8 cellular contexts compared by ENCODE assay signal in the genomic region with DNA sequence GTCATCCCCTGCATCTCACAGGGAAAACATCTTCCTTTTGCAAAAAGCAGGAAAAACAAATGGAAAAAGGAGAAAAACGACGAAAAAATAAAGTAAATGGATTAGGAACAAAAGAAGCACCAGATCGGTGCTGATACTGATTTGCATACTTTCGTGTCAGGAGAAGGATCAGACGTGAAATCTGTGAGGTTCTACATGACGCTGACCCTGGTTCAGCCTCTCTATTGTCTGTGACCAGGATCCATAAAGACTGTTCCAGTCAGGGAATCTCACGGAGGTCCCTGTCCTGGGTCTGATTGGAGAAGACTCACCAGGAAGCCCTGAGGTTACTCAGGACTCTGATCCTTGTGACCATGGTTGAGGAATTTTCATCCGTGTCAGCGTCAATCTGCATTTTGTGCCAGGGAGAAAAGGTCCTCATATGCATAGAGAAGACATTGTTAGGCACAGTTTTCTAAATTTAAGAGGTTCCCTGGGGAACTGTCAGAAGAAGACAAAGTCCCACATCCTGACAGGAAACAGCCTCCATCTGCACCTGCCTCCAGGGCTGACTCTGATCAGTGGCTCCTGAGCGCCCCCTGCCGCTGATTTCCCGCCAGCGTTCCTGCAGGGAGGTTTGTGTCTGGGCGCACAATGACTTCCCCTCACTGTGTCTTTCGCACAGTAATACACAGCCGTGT.
DNase-seq lines count a peak whose midpoint lies in the region; ATAC-seq and TF ChIP-seq lines count a peak whose summit lies in the region.
"Not testable (repeated sequence)": the region's sequence is repeated elsewhere in the genome, so short reads cannot be mapped to it uniquely, and the experiment has no call there.

No MANE protein-coding gene starts in this region.

- H2BK5ac ChIP-seq in H9 (ENCODE audit: insufficient read length, low read length) = not testable (repeated sequence)

- intact Hi-C loops in left ventricle myocardium superior (cut with micrococcal nuclease) = not testable (repeated sequence)

- H3K9me3 ChIP-seq in CD4-positive, CD25-positive, alpha-beta regulatory T cell (ENCODE audit: control insufficient read depth in 2 of 2, low read length in 2 of 2) = not testable (repeated sequence)
- peaks cover 53% of the 10 kb centered on the region for H3K9me3 ChIP-seq in H9 (ENCODE audit: control insufficient read depth, low read depth, low read length)

- H4K8ac ChIP-seq in H9 (replicated peaks; ENCODE audit: insufficient read length, low read depth, low read length) = not testable (repeated sequence)

- not testable (repeated sequence) for H3K9ac ChIP-seq in H9 (ENCODE audit: extremely low read depth, insufficient read length, low read length)

- DNase-seq in CD4-positive, CD25-positive, alpha-beta regulatory T cell = peak; percentile 17 to 43 (median 20)
- DNase-seq in H9 = not testable (repeated sequence)
- DNase-seq in T follicular helper cell (ENCODE audit: low read depth) (peak; percentile 62), left ventricle myocardium superior (peak; percentile 30)
- peak; percentile 92 for DNase-seq in activated CD8-positive, alpha-beta memory T cell treated with anti-CD3 and anti-CD28 coated beads for 24 hours
- peak; percentile 84 for DNase-seq in activated naive CD4-positive, alpha-beta T cell treated with Interleukin-2 at 50 U/mL for 16 hours
- peak; percentile 80 to 83 for DNase-seq in stimulated activated CD4-positive, alpha-beta T cell treated with anti-CD3 and anti-CD28 coated beads, Interleukin-15, amount 100 ng/mL, for 48 hours (ENCODE audit: low read depth in 2 of 2)
- peak; percentile 100 for DNase-seq in stimulated activated CD8-positive, alpha-beta memory T cell treated with anti-CD3 and anti-CD28 coated beads, Interleukin-4, amount 100 ng/mL, for 48 hours

- not testable (repeated sequence) for H2BK15ac ChIP-seq in H9 (ENCODE audit: low read depth, low read length)

- H3K4me1 ChIP-seq in CD4-positive, CD25-positive, alpha-beta regulatory T cell (ENCODE audit: control insufficient read depth, insufficient read depth, low read length, poor library complexity, severe bottlenecking); H9 (ENCODE audit: insufficient read depth, low read length): not testable (repeated sequence)

- H3K36me3 ChIP-seq in CD4-positive, CD25-positive, alpha-beta regulatory T cell (ENCODE audit: control insufficient read depth, insufficient read depth, low read length) = not testable (repeated sequence)

- not testable (repeated sequence) for H3K23ac ChIP-seq in H9 (ENCODE audit: insufficient read length, low read depth, low read length)

- not testable (repeated sequence) for H2AFZ ChIP-seq in H9 (ENCODE audit: low read length)

- not testable (repeated sequence) for H4K5ac ChIP-seq in H9 (ENCODE audit: insufficient read length, low read depth, low read length)

- H3K27ac ChIP-seq in CD4-positive, CD25-positive, alpha-beta regulatory T cell (ENCODE audit: insufficient read depth, low read length, poor library complexity, severe bottlenecking); H9 (ENCODE audit: insufficient read length, low read depth, low read length): not testable (repeated sequence)

- H2BK20ac ChIP-seq in H9 (ENCODE audit: low read depth, low read length, poor library complexity, severe bottlenecking) = not testable (repeated sequence)

- H2BK12ac ChIP-seq in H9 (ENCODE audit: insufficient read length, low read depth, low read length) = not testable (repeated sequence)

- H2BK120ac ChIP-seq in H9 (ENCODE audit: low read depth, low read length, poor library complexity, severe bottlenecking) = not testable (repeated sequence)

- not testable (repeated sequence) for H3K4me3 ChIP-seq in CD4-positive, CD25-positive, alpha-beta regulatory T cell (ENCODE audit: low read depth, low read length)

- not testable (repeated sequence) for H3K4me3 Mint-ChIP-seq in CD4-positive, CD25-positive, alpha-beta regulatory T cell; H9

- peak in 1 of 2 donors; percentile 39 for ATAC-seq in CD4-positive, CD25-positive, alpha-beta regulatory T cell (ENCODE audit: low read depth in 2 of 2)
- ATAC-seq in left ventricle myocardium superior = not testable (repeated sequence)

- TF ChIP-seq CTCF in H9 (conservative IDR thresholded peaks at IDR 0.05) = peak; percentile 27; the same call in 2 of the 3 replicates

- H3K4me1 Mint-ChIP-seq in CD4-positive, CD25-positive, alpha-beta regulatory T cell; H9: not testable (repeated sequence)

- not testable (repeated sequence) for H2AK5ac ChIP-seq in H9 (ENCODE audit: insufficient read length, low read length)

- H4K91ac ChIP-seq in H9 (ENCODE audit: insufficient read length, low read depth, low read length) = not testable (repeated sequence)

- H3T11ph ChIP-seq in H9 (ENCODE audit: low read length) = not testable (repeated sequence)

- not testable (repeated sequence) for H3K36me3 Mint-ChIP-seq in CD4-positive, CD25-positive, alpha-beta regulatory T cell
- H3K36me3 Mint-ChIP-seq in H9 (ENCODE audit: insufficient read depth in 1 of 3, low read depth in 3 of 3) = peaks cover 0 to 48% (median 27%) of the 10 kb centered on the region in 3 experiments; a peak in 6 of 7 replicates

- not testable (repeated sequence) for H3K79me2 ChIP-seq in H9 (ENCODE audit: insufficient read depth, low read length)

- not testable (repeated sequence) for H3K27ac Mint-ChIP-seq in CD4-positive, CD25-positive, alpha-beta regulatory T cell; H9

- not testable (repeated sequence) for H3K4me2 ChIP-seq in H9 (ENCODE audit: insufficient read depth, insufficient read length, low read length)

- not testable (repeated sequence) for H3K4ac ChIP-seq in H9 (ENCODE audit: low read depth, low read length)

- H3K23me2 ChIP-seq in H9 (ENCODE audit: insufficient read length, low read depth, low read length, poor library complexity, severe bottlenecking) = not testable (repeated sequence)

- H4K20me1 ChIP-seq in H9 (ENCODE audit: control insufficient read depth, insufficient read depth, insufficient read length) = not testable (repeated sequence)

- WGBS in H9 (ENCODE audit: extremely low coverage, insufficient read length, low lambda C conversion rate) = no CpG with 5 or more reads among the region's 16 CpGs

- not testable (repeated sequence) for H3K27me3 ChIP-seq in CD4-positive, CD25-positive, alpha-beta regulatory T cell (ENCODE audit: control insufficient read depth, insufficient read depth, low read length); H9 (ENCODE audit: insufficient read depth, low read length)

- not testable (repeated sequence) for H3K56ac ChIP-seq in H9 (ENCODE audit: insufficient read length, low read depth, low read length)

- H3K79me1 ChIP-seq in H9 (ENCODE audit: insufficient read depth, low read depth, low read length, poor library complexity, severe bottlenecking) = not testable (repeated sequence)

- H3K18ac ChIP-seq in H9 (ENCODE audit: insufficient read length, low read depth, low read length) = not testable (repeated sequence)

- H3K9me3 Mint-ChIP-seq in CD4-positive, CD25-positive, alpha-beta regulatory T cell = not testable (repeated sequence)
- peaks cover 77% of the 10 kb centered on the region in 2 experiments for H3K9me3 Mint-ChIP-seq in H9

- H3K27me3 Mint-ChIP-seq in CD4-positive, CD25-positive, alpha-beta regulatory T cell = peaks cover 31% of the 10 kb centered on the region
- not testable (repeated sequence) for H3K27me3 Mint-ChIP-seq in H9 (ENCODE audit: low read depth)

- H3K14ac ChIP-seq in H9 (ENCODE audit: insufficient read depth, low read length) = not testable (repeated sequence)
